18 cellular contexts compared by ENCODE assay signal in genomic region chr12:48910196-48910595, GRCh38.
"Had no signal": no experiment of that assay in that cellular context is flagged by ENCODE, and none has a peak within 500 bp of the region (broad histone marks: within the 10 kb centered on the region; RNA-seq: fewer than 3 reads in every experiment).

No MANE protein-coding gene starts in this region.

- H3K27me3 Mint-ChIP-seq: stimulated activated naive CD8-positive, alpha-beta T cell treated with anti-CD3 and anti-CD28 coated beads, Interleukin-15, Interleukin-2, amounts not matched to agents 100 ng/mL and 50 ng/mL, for 24 hours had no signal

- H3K9me3 Mint-ChIP-seq: naive thymus-derived CD8-positive, alpha-beta T cell; stimulated activated effector memory CD8-positive, alpha-beta T cell treated with anti-CD3 and anti-CD28 coated beads, Interleukin-12 subunit alpha, Interleukin-12 subunit beta, amount 100 ng/mL, for 72 hours; stimulated activated naive CD8-positive, alpha-beta T cell treated with anti-CD3 and anti-CD28 coated beads, Interleukin-15, Interleukin-2, amounts not matched to agents 100 ng/mL and 50 ng/mL, for 24 hours had no signal

- H3K27me3 ChIP-seq: colonic mucosa, esophagus squamous epithelium, gastroesophageal sphincter, right atrium auricular region, tibial artery had no signal

- H3K36me3 ChIP-seq: colonic mucosa, esophagus squamous epithelium, gastroesophageal sphincter, neutrophil, right atrium auricular region, tibial artery had no signal

- H3K27ac Mint-ChIP-seq: naive thymus-derived CD8-positive, alpha-beta T cell; stimulated activated effector memory CD8-positive, alpha-beta T cell treated with anti-CD3 and anti-CD28 coated beads, Interleukin-12 subunit alpha, Interleukin-12 subunit beta, amount 100 ng/mL, for 72 hours; stimulated activated naive CD8-positive, alpha-beta T cell treated with anti-CD3 and anti-CD28 coated beads, Interleukin-15, Interleukin-2, amounts not matched to agents 100 ng/mL and 50 ng/mL, for 24 hours had no signal

- H3K4me1 Mint-ChIP-seq: naive thymus-derived CD8-positive, alpha-beta T cell; stimulated activated effector memory CD8-positive, alpha-beta T cell treated with anti-CD3 and anti-CD28 coated beads, Interleukin-12 subunit alpha, Interleukin-12 subunit beta, amount 100 ng/mL, for 72 hours had no signal

- ATAC-seq: gastroesophageal sphincter; left lobe of liver; naive thymus-derived CD8-positive, alpha-beta T cell; stimulated activated effector memory CD8-positive, alpha-beta T cell treated with anti-CD3 and anti-CD28 coated beads, Interleukin-12 subunit alpha, Interleukin-12 subunit beta, amount 100 ng/mL, for 72 hours had no signal

- H3K27ac ChIP-seq: colonic mucosa, esophagus squamous epithelium, gastroesophageal sphincter, neutrophil, right atrium auricular region, tibial artery had no signal

- H3K9me3 ChIP-seq: colonic mucosa, esophagus squamous epithelium, gastroesophageal sphincter, neutrophil, right atrium auricular region, tibial artery had no signal

- H3K4me1 ChIP-seq: colonic mucosa, esophagus squamous epithelium, gastroesophageal sphincter, right atrium auricular region, tibial artery had no signal

- H3K36me3 Mint-ChIP-seq: naive thymus-derived CD8-positive, alpha-beta T cell; stimulated activated effector memory CD8-positive, alpha-beta T cell treated with anti-CD3 and anti-CD28 coated beads, Interleukin-12 subunit alpha, Interleukin-12 subunit beta, amount 100 ng/mL, for 72 hours had no signal

- H3K4me3 ChIP-seq: colonic mucosa, esophagus squamous epithelium, gastroesophageal sphincter, right atrium auricular region, tibial artery had no signal

- H3K4me3 Mint-ChIP-seq: naive thymus-derived CD8-positive, alpha-beta T cell; stimulated activated effector memory CD8-positive, alpha-beta T cell treated with anti-CD3 and anti-CD28 coated beads, Interleukin-12 subunit alpha, Interleukin-12 subunit beta, amount 100 ng/mL, for 72 hours; stimulated activated naive CD8-positive, alpha-beta T cell treated with anti-CD3 and anti-CD28 coated beads, Interleukin-15, Interleukin-2, amounts not matched to agents 100 ng/mL and 50 ng/mL, for 24 hours had no signal

- DNase-seq: colonic mucosa; dermis blood vessel endothelial cell; esophagus squamous epithelium; foreskin fibroblast; glutamatergic neuron; islet precursor cell; mammary epithelial cell; naive thymus-derived CD8-positive, alpha-beta T cell; small intestine; stimulated activated CD4-positive, alpha-beta T cell treated with anti-CD3 and anti-CD28 coated beads, Interleukin-2, amount 100 ng/mL, for 48 hours; stimulated activated CD8-positive, alpha-beta memory T cell treated with anti-CD3 and anti-CD28 coated beads, Interleukin-4, amount 100 ng/mL, for 48 hours; tibial artery had no signal
